18 cellular contexts compared by ENCODE assay signal in genomic region chr7:129262333-129262732, GRCh38. TPM values are rescaled to one million over a fixed set of nuclear protein-coding genes. Genes with fewer than 3 reads are reported as not detected.
DNase-seq lines count a peak whose midpoint lies in the region; ATAC-seq and TF ChIP-seq lines count a peak whose summit lies in the region.
"Had no signal": no experiment of that assay in that cellular context is flagged by ENCODE, and none has a peak within 500 bp of the region (broad histone marks: within the 10 kb centered on the region; RNA-seq: fewer than 3 reads in every experiment).

No MANE protein-coding gene starts in this region.

- DNase-seq in GDM1 (lab: John Stamatoyannopoulos, UW) = peak; percentile 25
- peak; percentile 31 for DNase-seq in LHCN-M2 (ENCODE audit: low read depth)
- DNase-seq in iris pigment epithelial cell (ENCODE audit: low read depth) = peak; percentile 24
- DNase-seq in stimulated activated naive CD4-positive, alpha-beta T cell treated with Interleukin-2 at 50 U/mL for 16 hours (lab: John Stamatoyannopoulos, UW) = no peak
- DNase-seq in NCI-H226 = no peak
- DNase-seq in GM10266 (ENCODE audit: extremely low spot score) = no peak
- DNase-seq: activated CD4-positive, alpha-beta T cell treated with anti-CD3 and anti-CD28 coated beads, Interleukin-2, amount 50 U/mL, for 1 hour; activated T-cell treated with anti-CD3 and anti-CD28 coated beads, Interleukin-2, amount 50 U/mL, for 48 hours; central memory CD4-positive, alpha-beta T cell; Karpas-422; mammary epithelial cell; NCI-H1417; NCI-H2171; NCI-H82 had no signal

- H3K27me3 Mint-ChIP-seq in activated T-helper 17 cell treated with anti-CD3 and anti-CD28 coated beads, Interleukin-2, amount 50 U/mL, for 72 hours = no peaks in the 10 kb centered on the region
- no peaks in the 10 kb centered on the region for H3K27me3 Mint-ChIP-seq in stimulated activated memory B cell treated with anti-CD40 and anti-IgM and Interleukin-4, amounts not matched to agents 10 μg/mL and 1 μg/mL and 100 μg/mL, for 72 hours

- H3K4me1 Mint-ChIP-seq in activated T-helper 17 cell treated with anti-CD3 and anti-CD28 coated beads, Interleukin-2, amount 50 U/mL, for 72 hours = peaks cover 21% of the 10 kb centered on the region
- peaks cover 25% of the 10 kb centered on the region for H3K4me1 Mint-ChIP-seq in stimulated activated memory B cell treated with anti-CD40 and anti-IgM and Interleukin-4, amounts not matched to agents 10 μg/mL and 1 μg/mL and 100 μg/mL, for 72 hours
- H3K4me1 Mint-ChIP-seq: nephron had no signal

- H3K9me3 Mint-ChIP-seq in activated T-helper 17 cell treated with anti-CD3 and anti-CD28 coated beads, Interleukin-2, amount 50 U/mL, for 72 hours = no peaks in the 10 kb centered on the region
- no peaks in the 10 kb centered on the region for H3K9me3 Mint-ChIP-seq in stimulated activated memory B cell treated with anti-CD40 and anti-IgM and Interleukin-4, amounts not matched to agents 10 μg/mL and 1 μg/mL and 100 μg/mL, for 72 hours
- H3K9me3 Mint-ChIP-seq: nephron had no signal

- H3K4me3 Mint-ChIP-seq in activated T-helper 17 cell treated with anti-CD3 and anti-CD28 coated beads, Interleukin-2, amount 50 U/mL, for 72 hours = peak overlapping the region; percentile 27
- H3K4me3 Mint-ChIP-seq in stimulated activated memory B cell treated with anti-CD40 and anti-IgM and Interleukin-4, amounts not matched to agents 10 μg/mL and 1 μg/mL and 100 μg/mL, for 72 hours = no peak overlapping the region
- H3K4me3 Mint-ChIP-seq: nephron had no signal

- no peaks in the 10 kb centered on the region for H3K36me3 Mint-ChIP-seq in activated T-helper 17 cell treated with anti-CD3 and anti-CD28 coated beads, Interleukin-2, amount 50 U/mL, for 72 hours (ENCODE audit: low read depth)
- H3K36me3 Mint-ChIP-seq in stimulated activated memory B cell treated with anti-CD40 and anti-IgM and Interleukin-4, amounts not matched to agents 10 μg/mL and 1 μg/mL and 100 μg/mL, for 72 hours = no peaks in the 10 kb centered on the region

- no peak for ATAC-seq in activated T-helper 17 cell treated with anti-CD3 and anti-CD28 coated beads, Interleukin-2, amount 50 U/mL, for 72 hours (replicated peaks)
- no peak for ATAC-seq in stimulated activated memory B cell treated with anti-CD40 and anti-IgM and Interleukin-4, amounts not matched to agents 10 μg/mL and 1 μg/mL and 100 μg/mL, for 72 hours
- ATAC-seq: Panc1 had no signal

- TF ChIP-seq CTCF in GM10266 (IDR thresholded peaks at IDR 0.05; ENCODE audit: control insufficient read depth, insufficient read depth, low read depth, missing control alignments) = no peak

- peak overlapping the region; percentile 68 for H3K27ac Mint-ChIP-seq in activated T-helper 17 cell treated with anti-CD3 and anti-CD28 coated beads, Interleukin-2, amount 50 U/mL, for 72 hours
- H3K27ac Mint-ChIP-seq in stimulated activated memory B cell treated with anti-CD40 and anti-IgM and Interleukin-4, amounts not matched to agents 10 μg/mL and 1 μg/mL and 100 μg/mL, for 72 hours = no peak overlapping the region
- H3K27ac Mint-ChIP-seq: nephron had no signal

RNA-seq across cellular contexts. Expression of gene AHCYL2, which starts 37.5 kb away (rescaled TPM):
- total RNA-seq in LHCN-M2 (2014; rRNA removed) = 11.9 and 12.1 TPM in 2 replicates
- 5.9 TPM for polyA plus RNA-seq in LHCN-M2 (2012)
- 10 to 100 TPM; 21.5 to 39.8 TPM for total RNA-seq in activated T-helper 17 cell treated with anti-CD3 and anti-CD28 coated beads, Interleukin-2, amount 50 U/mL, for 72 hours

Comparison
In these comparisons a context has a peak if more than half of its experiments do, and no peak if none do; other contexts are left out.
1. DNase-seq: peak in GDM1 (single experiment), LHCN-M2 (single experiment) and iris pigment epithelial cell (single experiment); none in stimulated activated naive CD4-positive, alpha-beta T cell treated with Interleukin-2 at 50 U/mL for 16 hours (single experiment), NCI-H226 (single experiment) and GM10266 (single experiment).